In genomic region chr10:44958196-44958896, GRCh38 we compare ENCODE assay signal across 8 cellular contexts. TPM values are rescaled to one million over a fixed set of nuclear protein-coding genes. Genes with fewer than 3 reads are reported as not detected.
DNase-seq lines count a peak whose midpoint lies in the region; ATAC-seq lines count a peak whose summit lies in the region.

No MANE protein-coding gene starts in this region.

- peak overlapping the region in 16 of 21 experiments; percentile 73 to 95 (median 86) for H3K27ac ChIP-seq in skin epidermis

- peak overlapping the region; percentile 58 to 83 (median 62) for H3K4me3 ChIP-seq in skin epidermis

- H3K4me1 Mint-ChIP-seq in activated T-cell treated with anti-CD3 and anti-CD28 coated beads, Interleukin-2, amount 50 U/mL, for 24 hours (ENCODE audit: low read depth) = peaks cover 23% of the 10 kb centered on the region
- H3K4me1 Mint-ChIP-seq in activated T-helper 17 cell treated with anti-CD3 and anti-CD28 coated beads, Interleukin-2, amount 50 U/mL, for 72 hours = peaks cover 8% of the 10 kb centered on the region

- H3K9me3 Mint-ChIP-seq in activated T-cell treated with anti-CD3 and anti-CD28 coated beads, Interleukin-2, amount 50 U/mL, for 24 hours = peaks cover 3% of the 10 kb centered on the region
- H3K9me3 Mint-ChIP-seq in activated T-helper 17 cell treated with anti-CD3 and anti-CD28 coated beads, Interleukin-2, amount 50 U/mL, for 72 hours = no peaks in the 10 kb centered on the region

- no peak for ATAC-seq in activated T-helper 17 cell treated with anti-CD3 and anti-CD28 coated beads, Interleukin-2, amount 50 U/mL, for 72 hours (replicated peaks)
- ATAC-seq in HG03457 (IDR thresholded peaks at IDR 0.05; ENCODE audit: unreplicated experiment) (no peak), HG02623 (IDR thresholded peaks at IDR 0.05; ENCODE audit: unreplicated experiment) (no peak)

- no peak for DNase-seq in activated T-cell treated with anti-CD3 and anti-CD28 coated beads, Interleukin-2, amount 50 U/mL, for 24 hours
- DNase-seq in activated T-cell treated with anti-CD3 and anti-CD28 coated beads for 4 hours = no peak
- DNase-seq in hepatic stellate cell (ENCODE audit: low spot score) = peak; percentile 64
- DNase-seq in NCI-H2227 treated with DMSO at 0.1 percent for 48 hours (lab: John Stamatoyannopoulos, UW) = no peak

- no peaks in the 10 kb centered on the region for H3K27me3 Mint-ChIP-seq in activated T-cell treated with anti-CD3 and anti-CD28 coated beads, Interleukin-2, amount 50 U/mL, for 24 hours
- no peaks in the 10 kb centered on the region for H3K27me3 Mint-ChIP-seq in activated T-helper 17 cell treated with anti-CD3 and anti-CD28 coated beads, Interleukin-2, amount 50 U/mL, for 72 hours

- peak overlapping the region; percentile 75 for H3K27ac Mint-ChIP-seq in activated T-cell treated with anti-CD3 and anti-CD28 coated beads, Interleukin-2, amount 50 U/mL, for 24 hours
- H3K27ac Mint-ChIP-seq in activated T-helper 17 cell treated with anti-CD3 and anti-CD28 coated beads, Interleukin-2, amount 50 U/mL, for 72 hours = peak overlapping the region; percentile 62

- peaks cover 21% of the 10 kb centered on the region for H3K36me3 Mint-ChIP-seq in activated T-cell treated with anti-CD3 and anti-CD28 coated beads, Interleukin-2, amount 50 U/mL, for 24 hours (ENCODE audit: low read depth)
- no peaks in the 10 kb centered on the region for H3K36me3 Mint-ChIP-seq in activated T-helper 17 cell treated with anti-CD3 and anti-CD28 coated beads, Interleukin-2, amount 50 U/mL, for 72 hours (ENCODE audit: low read depth)

- H3K4me3 Mint-ChIP-seq in activated T-cell treated with anti-CD3 and anti-CD28 coated beads, Interleukin-2, amount 50 U/mL, for 24 hours = peak overlapping the region; percentile 86
- H3K4me3 Mint-ChIP-seq in activated T-helper 17 cell treated with anti-CD3 and anti-CD28 coated beads, Interleukin-2, amount 50 U/mL, for 72 hours = peak overlapping the region; percentile 86

RNA-seq across cellular contexts. Expression of gene RASSF4, which starts 1.3 kb away (rescaled TPM):
- total RNA-seq in activated T-helper 17 cell treated with anti-CD3 and anti-CD28 coated beads, Interleukin-2, amount 50 U/mL, for 72 hours = 1 to 10 TPM; 1.7 to 4.4 TPM

RNA-seq across cellular contexts. Expression of gene DEPP1, which starts 20.3 kb away (rescaled TPM):
- total RNA-seq in activated T-helper 17 cell treated with anti-CD3 and anti-CD28 coated beads, Interleukin-2, amount 50 U/mL, for 72 hours = 1 to 10 TPM in 1 of 2 donors, under 1 TPM in 1; 0.73 to 2.0 TPM

RNA-seq across cellular contexts. Expression of gene ZNF22, which starts 42.4 kb away (rescaled TPM):
- 10 to 100 TPM in 1 of 2 donors, 1 to 10 TPM in 1; 7.3 to 12.6 TPM for total RNA-seq in activated T-helper 17 cell treated with anti-CD3 and anti-CD28 coated beads, Interleukin-2, amount 50 U/mL, for 72 hours

RNA-seq across cellular contexts. Expression of gene TMEM72, which starts 47.2 kb away (rescaled TPM):
- not detected for total RNA-seq in activated T-helper 17 cell treated with anti-CD3 and anti-CD28 coated beads, Interleukin-2, amount 50 U/mL, for 72 hours
